Comparison of ENCODE assay signal across 1 cellular context in genomic region chr16:67470314-67470713, GRCh38.
TF ChIP-seq lines count a peak whose summit lies in the region.

No MANE protein-coding gene starts in this region.

TF ChIP-seq in K562, 482 proteins besides CTCF, POLR2A, EP300 and RAD21:
- TF ChIP-seq NR1H2 (CRISPR knock-in tag; IDR thresholded peaks at IDR 0.05) (no peak), TCF3 (CRISPR knock-in tag; IDR thresholded peaks at IDR 0.05) (0 out of 2 replicates have a peak, but pooled peaks have one; percentile 7), SMC3 (conservative IDR thresholded peaks at IDR 0.05; ENCODE audit: insufficient read depth, low read depth, low read length) (no peak), E2F5 (CRISPR knock-in tag; IDR thresholded peaks at IDR 0.05) (no peak), BDP1 (IDR thresholded peaks at IDR 0.05; ENCODE audit: insufficient read depth, insufficient read length) (no peak), PTTG1 (tag; IDR thresholded peaks at IDR 0.05; ENCODE audit: low read depth) (no peak), ELF1 (tag; IDR thresholded peaks at IDR 0.05) (no peak), ZNF354B (CRISPR knock-in tag; IDR thresholded peaks at IDR 0.05) (no peak), SIN3B (IDR thresholded peaks at IDR 0.05; ENCODE audit: low read depth) (no peak), CBFA2T2 (conservative IDR thresholded peaks at IDR 0.05) (no peak), HDGF (IDR thresholded peaks at IDR 0.05) (no peak), ARID1B (IDR thresholded peaks at IDR 0.05) (no peak), CBFA2T3 (IDR thresholded peaks at IDR 0.05) (peak; percentile 19; the same call in 1 of the 2 replicates), NFIC (IDR thresholded peaks at IDR 0.05) (peak; percentile 85), ZNF253 (CRISPR knock-in tag; conservative IDR thresholded peaks at IDR 0.05) (no peak), PTRF (tag; IDR thresholded peaks at IDR 0.05) (no peak)
- TF ChIP-seq, protein P1, sequence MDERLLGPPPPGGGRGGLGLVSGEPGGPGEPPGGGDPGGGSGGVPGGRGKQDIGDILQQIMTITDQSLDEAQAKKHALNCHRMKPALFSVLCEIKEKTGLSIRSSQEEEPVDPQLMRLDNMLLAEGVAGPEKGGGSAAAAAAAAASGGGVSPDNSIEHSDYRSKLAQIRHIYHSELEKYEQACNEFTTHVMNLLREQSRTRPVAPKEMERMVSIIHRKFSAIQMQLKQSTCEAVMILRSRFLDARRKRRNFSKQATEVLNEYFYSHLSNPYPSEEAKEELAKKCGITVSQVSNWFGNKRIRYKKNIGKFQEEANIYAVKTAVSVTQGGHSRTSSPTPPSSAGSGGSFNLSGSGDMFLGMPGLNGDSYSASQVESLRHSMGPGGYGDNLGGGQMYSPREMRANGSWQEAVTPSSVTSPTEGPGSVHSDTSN (CRISPR knock-in tag; IDR thresholded peaks at IDR 0.05; ENCODE audit: low read depth), result no peak
- TF ChIP-seq, protein P1 (tag; conservative IDR thresholded peaks at IDR 0.05; ENCODE audit: low read depth), result no peak
